In the genomic region with DNA sequence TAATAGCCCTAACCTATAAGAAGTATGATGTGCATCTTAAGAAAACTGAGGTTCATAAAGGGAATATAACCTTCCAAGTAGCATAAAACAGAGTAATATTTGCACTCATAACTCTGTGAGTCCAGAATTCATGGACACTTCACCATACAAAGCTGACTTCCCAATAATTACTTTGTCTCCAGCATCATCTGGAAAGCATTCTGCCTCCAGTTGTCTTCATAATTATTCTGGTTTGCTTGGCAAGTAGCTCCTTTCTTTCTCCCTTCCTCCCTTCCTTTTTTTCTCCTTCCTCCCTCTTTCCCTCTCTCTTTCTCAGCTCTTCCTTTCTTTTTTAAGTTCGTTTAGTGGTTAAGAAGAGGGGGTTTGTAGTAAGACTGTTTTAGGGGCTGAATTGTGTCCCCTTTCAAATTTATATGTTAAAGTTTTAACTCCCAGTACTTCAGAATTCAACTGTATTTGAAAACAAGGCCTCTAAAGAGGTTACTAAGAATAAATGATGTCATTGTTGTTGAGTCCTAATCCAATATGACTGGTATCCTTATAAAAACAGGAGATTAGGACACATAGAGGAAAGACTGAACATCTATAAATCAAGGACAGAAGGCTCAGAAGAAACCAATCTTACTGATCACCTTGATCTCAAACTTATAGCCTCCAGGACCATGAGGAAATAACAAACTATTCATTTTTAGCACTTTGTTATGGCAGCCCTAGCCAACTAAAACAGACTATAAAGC, we compare ENCODE assay signal across 15 cellular contexts.
"Had no signal": no experiment of that assay in that cellular context is flagged by ENCODE, and none has a peak within 500 bp of the region (broad histone marks: within the 10 kb centered on the region; RNA-seq: fewer than 3 reads in every experiment).

No MANE protein-coding gene starts in this region.

- H3K36me3 Mint-ChIP-seq: memory B cell; stimulated activated effector memory CD8-positive, alpha-beta T cell treated with anti-CD3 and anti-CD28 coated beads, Interleukin-12 subunit alpha, Interleukin-12 subunit beta, amount 100 ng/mL, for 72 hours had no signal

- H3K9me3 Mint-ChIP-seq: memory B cell; T-helper 2 cell treated with Interferon-gamma antibody and Interleukin-4, amounts not matched to agents 5 μg/mL and 100 μg/mL, for 36 hours had no signal

- H3K4me3 Mint-ChIP-seq: memory B cell; stimulated activated effector memory CD8-positive, alpha-beta T cell treated with anti-CD3 and anti-CD28 coated beads, Interleukin-12 subunit alpha, Interleukin-12 subunit beta, amount 100 ng/mL, for 72 hours; T-helper 2 cell treated with Interferon-gamma antibody and Interleukin-4, amounts not matched to agents 5 μg/mL and 100 μg/mL, for 36 hours had no signal

- ATAC-seq: left lung; stimulated activated effector memory CD8-positive, alpha-beta T cell treated with anti-CD3 and anti-CD28 coated beads, Interleukin-12 subunit alpha, Interleukin-12 subunit beta, amount 100 ng/mL, for 72 hours had no signal

- H3K27ac Mint-ChIP-seq: memory B cell; stimulated activated effector memory CD8-positive, alpha-beta T cell treated with anti-CD3 and anti-CD28 coated beads, Interleukin-12 subunit alpha, Interleukin-12 subunit beta, amount 100 ng/mL, for 72 hours; T-helper 2 cell treated with Interferon-gamma antibody and Interleukin-4, amounts not matched to agents 5 μg/mL and 100 μg/mL, for 36 hours had no signal

- H3K27me3 Mint-ChIP-seq: memory B cell had no signal

- H3K36me3 ChIP-seq: breast epithelium, ovary had no signal

- H3K27ac ChIP-seq: breast epithelium, left lung, ovary had no signal

- H3K4me1 Mint-ChIP-seq: memory B cell; stimulated activated effector memory CD8-positive, alpha-beta T cell treated with anti-CD3 and anti-CD28 coated beads, Interleukin-12 subunit alpha, Interleukin-12 subunit beta, amount 100 ng/mL, for 72 hours had no signal

- H3K4me3 ChIP-seq: breast epithelium, left lung, ovary had no signal

- H3K9me3 ChIP-seq: breast epithelium, left lung, ovary had no signal

- DNase-seq: activated CD4-positive, alpha-beta T cell treated with anti-CD3 and anti-CD28 coated beads, Interleukin-2, amount 50 U/mL, for 4 hours; activated CD4-positive, CD25-positive, alpha-beta regulatory T cell treated with anti-CD3 and anti-CD28 coated beads, Interleukin-2, amount 50 U/mL, for 72 hours; activated naive CD4-positive, alpha-beta T cell; activated T-cell treated with anti-CD3 and anti-CD28 coated beads for 4 hours; anterior cingulate cortex; hypothalamus; kidney; left lung; ovary; SW 1271 had no signal

- FAIRE-seq: urothelium cell line had no signal

- H3K4me1 ChIP-seq: breast epithelium, left lung had no signal

- H3K27me3 ChIP-seq: breast epithelium, left lung, ovary had no signal
